Comparison of ENCODE assay signal across 28 cellular contexts in the genomic region with DNA sequence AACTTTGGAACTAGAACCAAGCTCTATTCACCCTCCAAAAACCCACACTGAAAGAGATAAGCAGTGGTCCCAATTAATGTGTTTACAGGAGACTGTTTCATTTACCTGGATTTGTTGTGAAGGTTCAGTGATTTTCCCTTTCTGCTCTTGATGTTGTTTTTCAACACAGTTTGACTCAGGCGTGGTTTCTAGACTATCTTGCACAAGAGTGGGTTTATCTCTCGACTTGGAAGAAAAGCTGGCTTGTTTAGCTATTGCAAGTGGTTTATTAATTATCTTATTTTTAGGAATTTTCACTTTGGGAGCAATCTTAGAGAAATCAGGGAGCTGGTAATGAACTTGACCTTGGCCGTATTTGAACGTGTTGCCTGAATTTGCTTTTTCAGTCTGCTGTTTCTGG. TPM values are rescaled to one million over a fixed set of nuclear protein-coding genes. Genes with fewer than 3 reads are reported as not detected.
DNase-seq lines count a peak whose midpoint lies in the region; ATAC-seq and TF ChIP-seq lines count a peak whose summit lies in the region.
"Had no signal": no experiment of that assay in that cellular context is flagged by ENCODE, and none has a peak within 500 bp of the region (broad histone marks: within the 10 kb centered on the region; RNA-seq: fewer than 3 reads in every experiment).

No MANE protein-coding gene starts in this region.

- H4K8ac ChIP-seq in mesenchymal stem cell (ENCODE audit: low read length): no peak overlapping the region

- H3K36me3 ChIP-seq in GM23248 (ENCODE audit: low read depth) (no peaks in the 10 kb centered on the region), mesenchymal stem cell (ENCODE audit: control insufficient read depth in 1 of 2, insufficient read depth in 2 of 2, low read depth in 1 of 2, low read length in 2 of 2) (no peaks in the 10 kb centered on the region), suprapubic skin (no peaks in the 10 kb centered on the region)
- H3K36me3 ChIP-seq: right lobe of liver had no signal

- H2AFZ ChIP-seq in GM23248: 0 out of 2 replicates have a peak overlapping the region, but pooled peaks have one; percentile 61
- H2AFZ ChIP-seq in mesenchymal stem cell (ENCODE audit: low read depth, low read length): no peak overlapping the region

- no peak overlapping the region for H2BK15ac ChIP-seq in mesenchymal stem cell (ENCODE audit: low read depth, poor library complexity, severe bottlenecking)

- no peak for TF ChIP-seq EP300 in suprapubic skin (IDR thresholded peaks at IDR 0.05)

- peaks cover 7% of the 10 kb centered on the region for H3K4me1 Mint-ChIP-seq in stimulated activated memory B cell treated with anti-CD40 and anti-IgM and Interleukin-4, amounts not matched to agents 10 μg/mL and 1 μg/mL and 100 μg/mL, for 72 hours
- H3K4me1 Mint-ChIP-seq: nephron progenitor cell had no signal

- H3K4me1 ChIP-seq in GM23248 (ENCODE audit: insufficient read depth): peaks cover 27% of the 10 kb centered on the region
- no peaks in the 10 kb centered on the region for H3K4me1 ChIP-seq in mesenchymal stem cell (ENCODE audit: control insufficient read depth, insufficient read depth, low read depth, low read length)
- peaks cover 12% of the 10 kb centered on the region for H3K4me1 ChIP-seq in suprapubic skin
- H3K4me1 ChIP-seq: right lobe of liver, testis had no signal

- H3K27ac ChIP-seq in GM23248: no peak overlapping the region
- peak overlapping the region; percentile 68 for H3K27ac ChIP-seq in caudate nucleus (ENCODE audit: low read depth, low read length)
- no peak overlapping the region for H3K27ac ChIP-seq in mesenchymal stem cell (ENCODE audit: low read length, poor library complexity, severe bottlenecking)
- peak overlapping the region; percentile 34 for H3K27ac ChIP-seq in suprapubic skin
- H3K27ac ChIP-seq: right lobe of liver had no signal

- no peak overlapping the region for H3K14ac ChIP-seq in mesenchymal stem cell (ENCODE audit: low read length in 2 of 2)

- no peak overlapping the region for H3K18ac ChIP-seq in mesenchymal stem cell (ENCODE audit: low read depth in 1 of 2, low read length in 2 of 2)

- in situ Hi-C loops in GM23248 (cut with MboI): no loop called here
- in situ Hi-C loops in G401 (cut with HindIII; ENCODE audit: low sequenced_read_pairs): no loop called here

- H4K91ac ChIP-seq in mesenchymal stem cell (ENCODE audit: low read length): no peak overlapping the region

- no peaks in the 10 kb centered on the region for H4K20me1 ChIP-seq in GM23248 (ENCODE audit: insufficient read depth)

- H3K4me3 ChIP-seq in GM23248 (no peak overlapping the region), mesenchymal stem cell (ENCODE audit: insufficient read depth in 1 of 2, low read depth in 1 of 2, low read length in 2 of 2) (peak overlapping the region in 1 of 2 experiments; percentile 64), suprapubic skin (no peak overlapping the region)
- H3K4me3 ChIP-seq: lung, right lobe of liver, testis had no signal

- no peaks in the 10 kb centered on the region for H3K9me2 ChIP-seq in GM23248 (ENCODE audit: insufficient read depth)
- H3K9me2 ChIP-seq: SK-N-SH had no signal

- no peak overlapping the region for H3K23ac ChIP-seq in mesenchymal stem cell (ENCODE audit: low read length in 2 of 2)

- H2AK5ac ChIP-seq in mesenchymal stem cell (ENCODE audit: low read length, severe bottlenecking): no peak overlapping the region

- H3K36me3 Mint-ChIP-seq in stimulated activated memory B cell treated with anti-CD40 and anti-IgM and Interleukin-4, amounts not matched to agents 10 μg/mL and 1 μg/mL and 100 μg/mL, for 72 hours: no peaks in the 10 kb centered on the region
- H3K36me3 Mint-ChIP-seq: activated CD4-positive, alpha-beta memory T cell treated with anti-CD3 and anti-CD28 coated beads for 36 hours; activated naive CD4-positive, alpha-beta T cell treated with anti-CD3 and anti-CD28 coated beads, Interleukin-2, amount 50 U/mL, for 72 hours had no signal

- H3K27me3 Mint-ChIP-seq in stimulated activated memory B cell treated with anti-CD40 and anti-IgM and Interleukin-4, amounts not matched to agents 10 μg/mL and 1 μg/mL and 100 μg/mL, for 72 hours: peaks cover 47% of the 10 kb centered on the region

- 75 to 77% methylated on average over 4 of the region's 4 CpGs for WGBS in GM23248 (ENCODE audit: low coverage in 1 of 2, low lambda C conversion rate in 2 of 2, missing lambda C conversion rate in 2 of 2), 2 experiments
- WGBS in mesenchymal stem cell: 92% methylated on average over 4 of the region's 4 CpGs
- WGBS in suprapubic skin: 73% methylated on average over 4 of the region's 4 CpGs

- H3K27ac Mint-ChIP-seq in stimulated activated memory B cell treated with anti-CD40 and anti-IgM and Interleukin-4, amounts not matched to agents 10 μg/mL and 1 μg/mL and 100 μg/mL, for 72 hours: no peak overlapping the region
- H3K27ac Mint-ChIP-seq: activated CD4-positive, alpha-beta memory T cell treated with anti-CD3 and anti-CD28 coated beads for 36 hours; activated naive CD4-positive, alpha-beta T cell treated with anti-CD3 and anti-CD28 coated beads, Interleukin-2, amount 50 U/mL, for 72 hours; nephron progenitor cell; T-helper 1 cell treated with Interleukin-12 subunit alpha and Interleukin-12 subunit beta and Interleukin-4 antibody, amounts not matched to agents 30 μg/mL and 1 μg/mL, for 36 hours had no signal

- H3K4ac ChIP-seq in mesenchymal stem cell (ENCODE audit: low read depth in 1 of 2, low read length in 2 of 2): no peak overlapping the region

- H3K9me3 Mint-ChIP-seq in stimulated activated memory B cell treated with anti-CD40 and anti-IgM and Interleukin-4, amounts not matched to agents 10 μg/mL and 1 μg/mL and 100 μg/mL, for 72 hours: no peaks in the 10 kb centered on the region
- H3K9me3 Mint-ChIP-seq: activated CD4-positive, alpha-beta memory T cell treated with anti-CD3 and anti-CD28 coated beads for 36 hours; activated naive CD4-positive, alpha-beta T cell treated with anti-CD3 and anti-CD28 coated beads, Interleukin-2, amount 50 U/mL, for 72 hours; nephron progenitor cell; T-helper 1 cell treated with Interleukin-12 subunit alpha and Interleukin-12 subunit beta and Interleukin-4 antibody, amounts not matched to agents 30 μg/mL and 1 μg/mL, for 36 hours had no signal

- no peak overlapping the region for H3K4me2 ChIP-seq in GM23248 (ENCODE audit: unreplicated experiment)
- no peak overlapping the region for H3K4me2 ChIP-seq in mesenchymal stem cell (ENCODE audit: low read length, poor library complexity, severe bottlenecking)
- H3K4me2 ChIP-seq: SK-N-SH had no signal

- H3K4me3 Mint-ChIP-seq in stimulated activated memory B cell treated with anti-CD40 and anti-IgM and Interleukin-4, amounts not matched to agents 10 μg/mL and 1 μg/mL and 100 μg/mL, for 72 hours: no peak overlapping the region
- H3K4me3 Mint-ChIP-seq: activated CD4-positive, alpha-beta memory T cell treated with anti-CD3 and anti-CD28 coated beads for 36 hours; nephron progenitor cell; T-helper 1 cell treated with Interleukin-12 subunit alpha and Interleukin-12 subunit beta and Interleukin-4 antibody, amounts not matched to agents 30 μg/mL and 1 μg/mL, for 36 hours had no signal

- H3K27me3 ChIP-seq in GM23248 (replicated peaks; ENCODE audit: insufficient read depth) (no peaks in the 10 kb centered on the region), mesenchymal stem cell (ENCODE audit: control insufficient read depth in 1 of 2, insufficient read depth in 1 of 2, low read length in 2 of 2) (no peaks in the 10 kb centered on the region), suprapubic skin (no peaks in the 10 kb centered on the region)
- H3K27me3 ChIP-seq: right lobe of liver, testis had no signal

- no peak for ATAC-seq in stimulated activated memory B cell treated with anti-CD40 and anti-IgM and Interleukin-4, amounts not matched to agents 10 μg/mL and 1 μg/mL and 100 μg/mL, for 72 hours
- ATAC-seq: activated naive CD4-positive, alpha-beta T cell treated with anti-CD3 and anti-CD28 coated beads, Interleukin-2, amount 50 U/mL, for 72 hours; right lobe of liver had no signal

- H3K9ac ChIP-seq in GM23248: no peak overlapping the region
- peak overlapping the region; percentile 53 for H3K9ac ChIP-seq in mesenchymal stem cell (ENCODE audit: low read length)
- H3K9ac ChIP-seq: SK-N-SH had no signal

- H2BK120ac ChIP-seq in mesenchymal stem cell (ENCODE audit: low read depth, low read length): no peak overlapping the region

- H3K9me3 ChIP-seq in GM23248 (ENCODE audit: low read depth) (no peaks in the 10 kb centered on the region), mesenchymal stem cell (ENCODE audit: control insufficient read depth, low read length) (no peaks in the 10 kb centered on the region), suprapubic skin (no peaks in the 10 kb centered on the region)
- H3K9me3 ChIP-seq: right lobe of liver, SK-N-SH, testis had no signal

- H2BK12ac ChIP-seq in mesenchymal stem cell (ENCODE audit: low read length in 2 of 2): no peak overlapping the region

- H2BK5ac ChIP-seq in mesenchymal stem cell (ENCODE audit: low read depth, low read length, poor library complexity, severe bottlenecking): no peak overlapping the region

- no peak for DNase-seq in GM23248
- no peak for DNase-seq in caudate nucleus (lab: John Stamatoyannopoulos, UW)
- DNase-seq in mesenchymal stem cell: no peak
- DNase-seq in suprapubic skin (ENCODE audit: low spot score in 2 of 2): no peak
- no peak for DNase-seq in G401 (ENCODE audit: low spot score)
- DNase-seq in GF-D8 (lab: John Stamatoyannopoulos, UW): no peak
- DNase-seq: activated CD4-positive, alpha-beta memory T cell treated with anti-CD3 and anti-CD28 coated beads for 36 hours; activated CD4-positive, CD25-positive, alpha-beta regulatory T cell treated with anti-CD3 and anti-CD28 coated beads, Interleukin-2, amount 50 U/mL, for 72 hours; activated CD8-positive, alpha-beta memory T cell treated with anti-CD3 and anti-CD28 coated beads, Interleukin-2, amount 50 U/mL, for 48 hours; COR-L47; DMS53; GDM1; HCEC 1CT; KG1; kidney; NCI-H1694 treated with DMSO at 0.1 percent for 48 hours; nephron progenitor cell; right lobe of liver; SK-N-SH; stimulated activated CD4-positive, alpha-beta T cell treated with anti-CD3 and anti-CD28 coated beads, Interleukin-15, amount 100 ng/mL, for 24 hours; stimulated activated naive CD4-positive, alpha-beta T cell; testis had no signal

- H3F3A ChIP-seq in GM23248 (ENCODE audit: insufficient read depth): peaks cover 10% of the 10 kb centered on the region; the same call in 1 of the 2 replicates

- H3K79me2 ChIP-seq in GM23248 (ENCODE audit: insufficient read depth): no peaks in the 10 kb centered on the region

- no peak for TF ChIP-seq POLR2A in suprapubic skin (IDR thresholded peaks at IDR 0.05)

- H3K79me1 ChIP-seq in mesenchymal stem cell (replicated peaks; ENCODE audit: low read length, poor library complexity, severe bottlenecking): no peaks in the 10 kb centered on the region

- TF ChIP-seq CTCF in suprapubic skin (IDR thresholded peaks at IDR 0.05): no peak

RNA-seq across cellular contexts. Expression of gene AKNAD1, which starts 5.3 kb away (rescaled TPM):
- total RNA-seq in GM23248 (2014; rRNA removed; shearing (Covaris generic)): not detected in 2 replicates
- polyA plus RNA-seq in GM23248 (2016; fragmentation: Nextera tagmentation; extraction: Ambion mirVana): not detected in 2 replicates
- polyA plus RNA-seq in mesenchymal stem cell (2013, experiment 1 of 2): 0.86 TPM
- 0.81 TPM for polyA plus RNA-seq in mesenchymal stem cell (2013, experiment 2 of 2)
- 1 to 10 TPM in 3 of 4 donors, not detected in 1; 2.2 to 6.5 (median 2.7) TPM for total RNA-seq in suprapubic skin
- total RNA-seq in G401 (2014; rRNA removed; shearing (Covaris generic)): not detected in 2 replicates
- total RNA-seq: activated CD4-positive, alpha-beta memory T cell treated with anti-CD3 and anti-CD28 coated beads for 36 hours; activated naive CD4-positive, alpha-beta T cell treated with anti-CD3 and anti-CD28 coated beads, Interleukin-2, amount 50 U/mL, for 72 hours; astrocyte; endothelial cell of umbilical vein; kidney; right lobe of liver had no signal
- polyA plus RNA-seq: endothelial cell of umbilical vein had no signal

RNA-seq across cellular contexts. Expression of gene GPSM2, which starts 25.2 kb away (rescaled TPM):
- 18.2 and 19.6 TPM in 2 replicates for total RNA-seq in GM23248 (2014; rRNA removed; shearing (Covaris generic))
- polyA plus RNA-seq in GM23248 (2016; fragmentation: Nextera tagmentation; extraction: Ambion mirVana): 13.6 and 15.5 TPM in 2 replicates
- polyA plus RNA-seq in mesenchymal stem cell (2013, experiment 1 of 2): 10.5 TPM
- polyA plus RNA-seq in mesenchymal stem cell (2013, experiment 2 of 2): 10.6 TPM
- total RNA-seq in suprapubic skin: 100 to 1,000 TPM in 3 of 4 donors, 10 to 100 TPM in 1; 97.4 to 174 (median 136) TPM
- total RNA-seq in G401 (2014; rRNA removed; shearing (Covaris generic)): 28.2 and 29.3 TPM in 2 replicates

Comparison
In these comparisons a context has a peak if more than half of its experiments do, and no peak if none do; other contexts are left out.
1. H3K27ac ChIP-seq: peak in caudate nucleus (single experiment) and suprapubic skin (single experiment); none in GM23248 (single experiment) and mesenchymal stem cell (single experiment).